Comparison of ENCODE assay signal across 1 cellular context in genomic region chr6:43506667-43507471, GRCh38.
TF ChIP-seq lines count a peak whose summit lies in the region.

No MANE protein-coding gene starts in this region.

TF ChIP-seq in K562, 482 proteins besides CTCF, POLR2A, EP300 and RAD21 (continued from another document and continues in another):
- TF ChIP-seq, protein P1, sequence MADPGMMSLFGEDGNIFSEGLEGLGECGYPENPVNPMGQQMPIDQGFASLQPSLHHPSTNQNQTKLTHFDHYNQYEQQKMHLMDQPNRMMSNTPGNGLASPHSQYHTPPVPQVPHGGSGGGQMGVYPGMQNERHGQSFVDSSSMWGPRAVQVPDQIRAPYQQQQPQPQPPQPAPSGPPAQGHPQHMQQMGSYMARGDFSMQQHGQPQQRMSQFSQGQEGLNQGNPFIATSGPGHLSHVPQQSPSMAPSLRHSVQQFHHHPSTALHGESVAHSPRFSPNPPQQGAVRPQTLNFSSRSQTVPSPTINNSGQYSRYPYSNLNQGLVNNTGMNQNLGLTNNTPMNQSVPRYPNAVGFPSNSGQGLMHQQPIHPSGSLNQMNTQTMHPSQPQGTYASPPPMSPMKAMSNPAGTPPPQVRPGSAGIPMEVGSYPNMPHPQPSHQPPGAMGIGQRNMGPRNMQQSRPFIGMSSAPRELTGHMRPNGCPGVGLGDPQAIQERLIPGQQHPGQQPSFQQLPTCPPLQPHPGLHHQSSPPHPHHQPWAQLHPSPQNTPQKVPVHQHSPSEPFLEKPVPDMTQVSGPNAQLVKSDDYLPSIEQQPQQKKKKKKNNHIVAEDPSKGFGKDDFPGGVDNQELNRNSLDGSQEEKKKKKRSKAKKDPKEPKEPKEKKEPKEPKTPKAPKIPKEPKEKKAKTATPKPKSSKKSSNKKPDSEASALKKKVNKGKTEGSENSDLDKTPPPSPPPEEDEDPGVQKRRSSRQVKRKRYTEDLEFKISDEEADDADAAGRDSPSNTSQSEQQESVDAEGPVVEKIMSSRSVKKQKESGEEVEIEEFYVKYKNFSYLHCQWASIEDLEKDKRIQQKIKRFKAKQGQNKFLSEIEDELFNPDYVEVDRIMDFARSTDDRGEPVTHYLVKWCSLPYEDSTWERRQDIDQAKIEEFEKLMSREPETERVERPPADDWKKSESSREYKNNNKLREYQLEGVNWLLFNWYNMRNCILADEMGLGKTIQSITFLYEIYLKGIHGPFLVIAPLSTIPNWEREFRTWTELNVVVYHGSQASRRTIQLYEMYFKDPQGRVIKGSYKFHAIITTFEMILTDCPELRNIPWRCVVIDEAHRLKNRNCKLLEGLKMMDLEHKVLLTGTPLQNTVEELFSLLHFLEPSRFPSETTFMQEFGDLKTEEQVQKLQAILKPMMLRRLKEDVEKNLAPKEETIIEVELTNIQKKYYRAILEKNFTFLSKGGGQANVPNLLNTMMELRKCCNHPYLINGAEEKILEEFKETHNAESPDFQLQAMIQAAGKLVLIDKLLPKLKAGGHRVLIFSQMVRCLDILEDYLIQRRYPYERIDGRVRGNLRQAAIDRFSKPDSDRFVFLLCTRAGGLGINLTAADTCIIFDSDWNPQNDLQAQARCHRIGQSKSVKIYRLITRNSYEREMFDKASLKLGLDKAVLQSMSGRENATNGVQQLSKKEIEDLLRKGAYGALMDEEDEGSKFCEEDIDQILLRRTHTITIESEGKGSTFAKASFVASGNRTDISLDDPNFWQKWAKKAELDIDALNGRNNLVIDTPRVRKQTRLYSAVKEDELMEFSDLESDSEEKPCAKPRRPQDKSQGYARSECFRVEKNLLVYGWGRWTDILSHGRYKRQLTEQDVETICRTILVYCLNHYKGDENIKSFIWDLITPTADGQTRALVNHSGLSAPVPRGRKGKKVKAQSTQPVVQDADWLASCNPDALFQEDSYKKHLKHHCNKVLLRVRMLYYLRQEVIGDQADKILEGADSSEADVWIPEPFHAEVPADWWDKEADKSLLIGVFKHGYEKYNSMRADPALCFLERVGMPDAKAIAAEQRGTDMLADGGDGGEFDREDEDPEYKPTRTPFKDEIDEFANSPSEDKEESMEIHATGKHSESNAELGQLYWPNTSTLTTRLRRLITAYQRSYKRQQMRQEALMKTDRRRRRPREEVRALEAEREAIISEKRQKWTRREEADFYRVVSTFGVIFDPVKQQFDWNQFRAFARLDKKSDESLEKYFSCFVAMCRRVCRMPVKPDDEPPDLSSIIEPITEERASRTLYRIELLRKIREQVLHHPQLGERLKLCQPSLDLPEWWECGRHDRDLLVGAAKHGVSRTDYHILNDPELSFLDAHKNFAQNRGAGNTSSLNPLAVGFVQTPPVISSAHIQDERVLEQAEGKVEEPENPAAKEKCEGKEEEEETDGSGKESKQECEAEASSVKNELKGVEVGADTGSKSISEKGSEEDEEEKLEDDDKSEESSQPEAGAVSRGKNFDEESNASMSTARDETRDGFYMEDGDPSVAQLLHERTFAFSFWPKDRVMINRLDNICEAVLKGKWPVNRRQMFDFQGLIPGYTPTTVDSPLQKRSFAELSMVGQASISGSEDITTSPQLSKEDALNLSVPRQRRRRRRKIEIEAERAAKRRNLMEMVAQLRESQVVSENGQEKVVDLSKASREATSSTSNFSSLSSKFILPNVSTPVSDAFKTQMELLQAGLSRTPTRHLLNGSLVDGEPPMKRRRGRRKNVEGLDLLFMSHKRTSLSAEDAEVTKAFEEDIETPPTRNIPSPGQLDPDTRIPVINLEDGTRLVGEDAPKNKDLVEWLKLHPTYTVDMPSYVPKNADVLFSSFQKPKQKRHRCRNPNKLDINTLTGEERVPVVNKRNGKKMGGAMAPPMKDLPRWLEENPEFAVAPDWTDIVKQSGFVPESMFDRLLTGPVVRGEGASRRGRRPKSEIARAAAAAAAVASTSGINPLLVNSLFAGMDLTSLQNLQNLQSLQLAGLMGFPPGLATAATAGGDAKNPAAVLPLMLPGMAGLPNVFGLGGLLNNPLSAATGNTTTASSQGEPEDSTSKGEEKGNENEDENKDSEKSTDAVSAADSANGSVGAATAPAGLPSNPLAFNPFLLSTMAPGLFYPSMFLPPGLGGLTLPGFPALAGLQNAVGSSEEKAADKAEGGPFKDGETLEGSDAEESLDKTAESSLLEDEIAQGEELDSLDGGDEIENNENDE (IDR thresholded peaks at IDR 0.05; ENCODE audit: low read depth, low read length) = no peak
- TF ChIP-seq SAFB (IDR thresholded peaks at IDR 0.05; ENCODE audit: borderline replicate concordance, low read depth, low read length) = no peak
- TF ChIP-seq TEAD1 (CRISPR knock-in tag; IDR thresholded peaks at IDR 0.05) = 0 out of 4 replicates have a peak, but pooled peaks of 1 of the 2 experiments have one; percentile 42
- TF ChIP-seq ZNF217 (CRISPR knock-in tag; IDR thresholded peaks at IDR 0.05) = no peak
- TF ChIP-seq POLR2G (IDR thresholded peaks at IDR 0.05; ENCODE audit: low read depth, low read length) = peak; percentile 29; the same call in 1 of the 2 replicates
- TF ChIP-seq MTA1 (IDR thresholded peaks at IDR 0.05; ENCODE audit: borderline replicate concordance) = no peak
- peak in 1 of 2 experiments; percentile 71; a peak in 2 of 4 replicates for TF ChIP-seq RCOR1 (IDR thresholded peaks at IDR 0.05; ENCODE audit: borderline replicate concordance in 1 of 2, low read depth in 2 of 2, low read length in 2 of 2)
- no peak for TF ChIP-seq POU5F1 (IDR thresholded peaks at IDR 0.05; ENCODE audit: borderline replicate concordance, low read depth, low read length, partially characterized antibody)
- TF ChIP-seq HSF4 (CRISPR knock-in tag; IDR thresholded peaks at IDR 0.05; ENCODE audit: borderline replicate concordance) = no peak
- no peak for TF ChIP-seq ATF1 (CRISPR knock-in tag; IDR thresholded peaks at IDR 0.05)
- peak; percentile 48; the same call in 1 of the 2 replicates for TF ChIP-seq ATF1 (tag; IDR thresholded peaks at IDR 0.05)
- no peak for TF ChIP-seq MXD1 (CRISPR knock-in tag; IDR thresholded peaks at IDR 0.05; ENCODE audit: borderline replicate concordance, poor library complexity, severe bottlenecking)
- no peak for TF ChIP-seq JUNB (CRISPR knock-in tag; conservative IDR thresholded peaks at IDR 0.05)
- 0 out of 2 replicates have a peak, but pooled peaks have one; percentile 14 for TF ChIP-seq TCF3 (CRISPR knock-in tag; IDR thresholded peaks at IDR 0.05)
- TF ChIP-seq, protein P2, sequence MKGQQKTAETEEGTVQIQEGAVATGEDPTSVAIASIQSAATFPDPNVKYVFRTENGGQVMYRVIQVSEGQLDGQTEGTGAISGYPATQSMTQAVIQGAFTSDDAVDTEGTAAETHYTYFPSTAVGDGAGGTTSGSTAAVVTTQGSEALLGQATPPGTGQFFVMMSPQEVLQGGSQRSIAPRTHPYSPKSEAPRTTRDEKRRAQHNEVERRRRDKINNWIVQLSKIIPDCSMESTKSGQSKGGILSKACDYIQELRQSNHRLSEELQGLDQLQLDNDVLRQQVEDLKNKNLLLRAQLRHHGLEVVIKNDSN (CRISPR knock-in tag; IDR thresholded peaks at IDR 0.05) = no peak
- no peak for TF ChIP-seq CHD2 (IDR thresholded peaks at IDR 0.05; ENCODE audit: low read depth, low read length)
- TF ChIP-seq, protein P3, sequence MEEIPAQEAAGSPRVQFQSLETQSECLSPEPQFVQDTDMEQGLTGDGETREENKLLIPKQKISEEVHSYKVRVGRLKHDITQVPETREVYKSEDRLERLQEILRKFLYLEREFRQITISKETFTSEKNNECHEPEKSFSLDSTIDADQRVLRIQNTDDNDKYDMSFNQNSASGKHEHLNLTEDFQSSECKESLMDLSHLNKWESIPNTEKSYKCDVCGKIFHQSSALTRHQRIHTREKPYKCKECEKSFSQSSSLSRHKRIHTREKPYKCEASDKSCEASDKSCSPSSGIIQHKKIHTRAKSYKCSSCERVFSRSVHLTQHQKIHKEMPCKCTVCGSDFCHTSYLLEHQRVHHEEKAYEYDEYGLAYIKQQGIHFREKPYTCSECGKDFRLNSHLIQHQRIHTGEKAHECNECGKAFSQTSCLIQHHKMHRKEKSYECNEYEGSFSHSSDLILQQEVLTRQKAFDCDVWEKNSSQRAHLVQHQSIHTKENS (CRISPR knock-in tag; IDR thresholded peaks at IDR 0.05) = no peak
- TF ChIP-seq HNRNPUL1 (IDR thresholded peaks at IDR 0.05; ENCODE audit: low read length) = no peak
- no peak for TF ChIP-seq RBM25 (IDR thresholded peaks at IDR 0.05; ENCODE audit: low read depth, low read length, severe bottlenecking)
- peak; percentile 41; the same call in 1 of the 2 replicates for TF ChIP-seq MYNN (IDR thresholded peaks at IDR 0.05)
- TF ChIP-seq MYNN (CRISPR knock-in tag; IDR thresholded peaks at IDR 0.05) = no peak
- no peak for TF ChIP-seq SNAPC5 (CRISPR knock-in tag; IDR thresholded peaks at IDR 0.05)
- TF ChIP-seq E2F3 (CRISPR knock-in tag; IDR thresholded peaks at IDR 0.05) = no peak
- 0 out of 2 replicates have a peak, but pooled peaks have one; percentile 59 for TF ChIP-seq SP1 (CRISPR knock-in tag; IDR thresholded peaks at IDR 0.05)
- no peak for TF ChIP-seq E4F1 (CRISPR knock-in tag; IDR thresholded peaks at IDR 0.05; ENCODE audit: borderline replicate concordance)
- TF ChIP-seq NONO (IDR thresholded peaks at IDR 0.05; ENCODE audit: low read depth in 2 of 2, low read length in 1 of 2) = no peak
- no peak for TF ChIP-seq TFE3 (CRISPR knock-in tag; IDR thresholded peaks at IDR 0.05)
- no peak for TF ChIP-seq ZBTB12 (CRISPR knock-in tag; IDR thresholded peaks at IDR 0.05)
- peak; percentile 37; the same call in 1 of the 2 replicates for TF ChIP-seq CREB3L1 (IDR thresholded peaks at IDR 0.05; ENCODE audit: borderline replicate concordance, low read depth)
- TF ChIP-seq NRF1 (conservative IDR thresholded peaks at IDR 0.05 in 1 of 2, IDR thresholded peaks at IDR 0.05 in 1 of 2) = peak in 1 of 2 experiments; percentile 16; a peak in 1 of 4 replicates
- TF ChIP-seq ZNF408 (CRISPR knock-in tag; IDR thresholded peaks at IDR 0.05; ENCODE audit: low read depth) = no peak
- no peak for TF ChIP-seq TAL1 (IDR thresholded peaks at IDR 0.05)
- peak; percentile 35; the same call in 1 of the 2 replicates for TF ChIP-seq L3MBTL2 (IDR thresholded peaks at IDR 0.05)
- TF ChIP-seq NFXL1 (CRISPR knock-in tag; IDR thresholded peaks at IDR 0.05) = no peak
- no peak for TF ChIP-seq LARP7 (IDR thresholded peaks at IDR 0.05)
- TF ChIP-seq HINFP (tag; conservative IDR thresholded peaks at IDR 0.05; ENCODE audit: low read depth) = no peak
